In the genomic region with DNA sequence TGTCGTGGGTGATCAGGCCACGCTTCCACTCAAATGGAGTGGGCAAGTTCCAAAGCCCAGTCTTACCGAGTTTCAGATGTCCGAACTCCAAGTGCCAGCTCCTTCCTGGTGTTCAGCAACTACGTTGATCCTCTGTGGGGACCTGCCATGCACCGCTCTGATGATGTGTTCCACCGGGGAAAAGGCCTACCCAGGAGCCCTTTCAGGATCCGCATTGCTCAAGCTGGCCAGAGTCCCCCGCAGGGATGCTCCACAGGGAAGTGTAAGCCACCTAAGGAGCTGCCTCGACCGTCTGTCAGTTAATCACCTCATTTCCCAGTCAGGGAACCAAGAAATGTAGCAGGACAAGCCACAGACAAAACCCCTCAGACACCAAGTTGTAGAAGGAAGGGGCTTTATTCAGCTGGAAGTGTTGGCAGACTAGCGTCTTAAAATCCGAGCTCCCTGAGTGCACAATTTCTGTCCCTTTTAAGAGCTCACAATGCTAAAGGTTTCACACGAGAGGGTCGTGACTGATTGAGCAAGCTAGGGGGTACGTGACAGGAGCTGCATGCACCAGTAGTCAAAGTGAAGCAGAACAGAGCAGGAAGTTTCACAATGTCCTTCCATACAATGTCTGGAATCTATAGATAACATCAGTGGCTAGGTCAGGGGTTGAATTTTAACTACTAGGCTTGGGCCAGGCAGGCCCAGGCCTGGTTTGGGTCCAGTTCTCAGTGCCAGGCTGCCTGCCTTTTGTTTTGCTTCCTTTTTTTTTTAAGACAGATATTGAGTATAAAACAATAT, we compare ENCODE assay signal across 25 cellular contexts.
"Had no signal": no experiment of that assay in that cellular context is flagged by ENCODE, and none has a peak within 500 bp of the region (broad histone marks: within the 10 kb centered on the region; RNA-seq: fewer than 3 reads in every experiment).

No MANE protein-coding gene starts in this region.

- ATAC-seq: heart right ventricle; left ventricle myocardium superior; lower lobe of right lung; naive thymus-derived CD8-positive, alpha-beta T cell; stimulated activated effector memory CD8-positive, alpha-beta T cell treated with anti-CD3 and anti-CD28 coated beads, Interleukin-12 subunit alpha, Interleukin-12 subunit beta, amount 100 ng/mL, for 72 hours had no signal

- H3K27me3 ChIP-seq: esophagus muscularis mucosa, heart right ventricle, right atrium auricular region, sigmoid colon, stomach, thyroid gland, upper lobe of left lung had no signal

- H3K36me3 ChIP-seq: esophagus muscularis mucosa, heart right ventricle, lower lobe of right lung, prostate gland, right atrium auricular region, sigmoid colon, thyroid gland, upper lobe of left lung had no signal

- FAIRE-seq: islet of Langerhans, urothelium cell line had no signal

- H3K4me1 ChIP-seq: esophagus muscularis mucosa, heart right ventricle, lower lobe of right lung, prostate gland, right atrium auricular region, sigmoid colon, stomach, thyroid gland, upper lobe of left lung had no signal

- H3K27ac ChIP-seq: coronary artery, esophagus muscularis mucosa, heart right ventricle, lower lobe of right lung, prostate gland, right atrium auricular region, sigmoid colon, stomach, thyroid gland, upper lobe of left lung had no signal

- H3K9me3 ChIP-seq: lower lobe of right lung, prostate gland, sigmoid colon, thyroid gland had no signal

- DNase-seq: dermis blood vessel endothelial cell; effector memory CD4-positive, alpha-beta T cell; foreskin melanocyte; glutamatergic neuron; heart right ventricle; hippocampal formation; left ventricle myocardium superior; lower lobe of right lung; naive thymus-derived CD8-positive, alpha-beta T cell; nephron progenitor cell; nucleus accumbens; sigmoid colon; stimulated activated CD4-positive, alpha-beta T cell treated with anti-CD3 and anti-CD28 coated beads, Interleukin-2, amount 100 ng/mL, for 24 hours; stimulated activated CD4-positive, alpha-beta T cell treated with anti-CD3 and anti-CD28 coated beads, Interleukin-4, amount 100 ng/mL, for 24 hours; stimulated activated naive CD4-positive, alpha-beta T cell treated with Interleukin-2 at 50 U/mL for 16 hours; stomach; thyroid gland; upper lobe of left lung had no signal

- H3K4me3 ChIP-seq: coronary artery, esophagus muscularis mucosa, heart right ventricle, lower lobe of right lung, prostate gland, right atrium auricular region, sigmoid colon, stomach, thyroid gland, upper lobe of left lung had no signal
